18 cellular contexts compared by ENCODE assay signal in the genomic region with DNA sequence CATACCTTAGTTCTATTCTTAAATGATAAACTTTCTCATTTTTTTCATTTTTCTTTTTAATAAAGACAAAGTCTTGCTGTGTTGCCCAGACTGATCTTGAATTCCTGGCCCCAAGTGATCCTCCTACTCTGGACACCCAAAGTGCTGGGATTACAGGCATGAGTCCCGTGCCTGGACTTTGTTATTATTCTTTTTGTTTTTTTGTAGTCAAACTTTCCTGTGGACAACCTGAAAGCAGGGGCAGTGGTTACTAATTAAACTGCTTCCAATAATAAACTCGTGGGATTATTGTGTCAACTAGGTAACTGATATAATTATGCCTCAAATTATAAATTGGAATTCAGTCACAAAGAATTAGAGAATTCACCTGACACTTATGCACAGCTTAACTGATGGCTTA.
"Had no signal": no experiment of that assay in that cellular context is flagged by ENCODE, and none has a peak within 500 bp of the region (broad histone marks: within the 10 kb centered on the region; RNA-seq: fewer than 3 reads in every experiment).

No MANE protein-coding gene starts in this region.

- H3K9me3 ChIP-seq: esophagus muscularis mucosa, gastrocnemius medialis, heart right ventricle, left ventricle myocardium inferior, lower lobe of right lung, mucosa of descending colon had no signal

- ATAC-seq: gastrocnemius medialis, heart right ventricle, left cardiac atrium, lower lobe of right lung, mucosa of descending colon had no signal

- H3K4me1 ChIP-seq: lower lobe of right lung had no signal

- H3K27ac ChIP-seq: coronary artery, dorsolateral prefrontal cortex, esophagus muscularis mucosa, gastrocnemius medialis, heart right ventricle, left ventricle myocardium inferior, lower lobe of right lung had no signal

- H3K36me3 ChIP-seq: esophagus muscularis mucosa, gastrocnemius medialis, heart right ventricle, left ventricle myocardium inferior, lower lobe of right lung had no signal

- H3K4me3 Mint-ChIP-seq: mesothelial cell of epicardium had no signal

- H3K27me3 ChIP-seq: dorsolateral prefrontal cortex, esophagus muscularis mucosa, gastrocnemius medialis, heart right ventricle had no signal

- H3K27ac Mint-ChIP-seq: mesothelial cell of epicardium had no signal

- H3K36me3 Mint-ChIP-seq: mesothelial cell of epicardium had no signal

- H3K4me3 ChIP-seq: coronary artery, dorsolateral prefrontal cortex, esophagus muscularis mucosa, gastrocnemius medialis, heart right ventricle, left ventricle myocardium inferior, lower lobe of right lung, mucosa of descending colon had no signal

- H3K9me3 Mint-ChIP-seq: mesothelial cell of epicardium had no signal

- DNase-seq: dermis blood vessel endothelial cell; dorsolateral prefrontal cortex; effector CD4-positive, alpha-beta T cell; effector memory CD4-positive, alpha-beta T cell; foreskin melanocyte; gastrocnemius medialis; glutamatergic neuron; head of caudate nucleus; heart right ventricle; hippocampal formation; left cardiac atrium; left ventricle myocardium inferior; lower lobe of right lung; mesenchymal stem cell; mucosa of descending colon had no signal
